In genomic region chr3:30970183-30970582, GRCh38 we compare ENCODE assay signal across 9 cellular contexts.
DNase-seq lines count a peak whose midpoint lies in the region; ATAC-seq and TF ChIP-seq lines count a peak whose summit lies in the region.
"Had no signal": no experiment of that assay in that cellular context is flagged by ENCODE, and none has a peak within 500 bp of the region (broad histone marks: within the 10 kb centered on the region; RNA-seq: fewer than 3 reads in every experiment).

No MANE protein-coding gene starts in this region.

- TF ChIP-seq EP300 in ovary (IDR thresholded peaks at IDR 0.05), result no peak

- H3K9me3 ChIP-seq in adipocyte (ENCODE audit: control insufficient read depth, low read length) (no peaks in the 10 kb centered on the region), lower lobe of right lung (no peaks in the 10 kb centered on the region), ovary (no peaks in the 10 kb centered on the region)

- no peak for TF ChIP-seq POLR2A in ovary (IDR thresholded peaks at IDR 0.05)

- no TSS peak for BruUV-seq in Calu3 (replicated peaks; lab: Mats Ljungman, UMichigan)

- DNase-seq in Calu3, result peak; percentile 9
- peak; percentile 4 for DNase-seq in HFFc6
- peak; percentile 12 for DNase-seq in adipocyte (ENCODE audit: low read depth)
- no peak for DNase-seq in lower lobe of right lung
- DNase-seq in ovary, result no peak
- no peak for DNase-seq in superior temporal gyrus (ENCODE audit: extremely low spot score)
- DNase-seq in SKM-1 (lab: John Stamatoyannopoulos, UW; ENCODE audit: unreplicated experiment), result no peak
- DNase-seq: activated CD4-positive, alpha-beta T cell treated with anti-CD3 and anti-CD28 coated beads, Interleukin-2, amount 50 U/mL, for 4 hours had no signal

- H3K27me3 Mint-ChIP-seq in Calu3 (ENCODE audit: unreplicated experiment) (peaks cover 8% of the 10 kb centered on the region), HFFc6 (ENCODE audit: insufficient read depth) (no peaks in the 10 kb centered on the region)
- H3K27me3 Mint-ChIP-seq: brain had no signal

- intact Hi-C loops in Calu3 (cut with micrococcal nuclease; ENCODE audit: unreplicated experiment) (loop anchor here (2.0 kb wide), 1 partner anchor 163 kb away; no protein-coding TSS in a partner anchor), lower lobe of right lung (cut with DNase I) (no loop called here), ovary (cut with DNase I) (no loop called here)

- no peak overlapping the region for H3K27ac ChIP-seq in lower lobe of right lung
- no peak overlapping the region for H3K27ac ChIP-seq in ovary

- H3K4me1 ChIP-seq in adipocyte (ENCODE audit: control insufficient read depth, insufficient read depth, low read length) (no peaks in the 10 kb centered on the region), lower lobe of right lung (no peaks in the 10 kb centered on the region), ovary (ENCODE audit: insufficient read depth) (no peaks in the 10 kb centered on the region)

- H3K27me3 ChIP-seq in adipocyte (replicated peaks; ENCODE audit: control insufficient read depth, insufficient read depth, low read length), result no peaks in the 10 kb centered on the region
- no peaks in the 10 kb centered on the region for H3K27me3 ChIP-seq in lower lobe of right lung (ENCODE audit: low read depth)
- H3K27me3 ChIP-seq in ovary, result no peaks in the 10 kb centered on the region

- no peak for ATAC-seq in lower lobe of right lung

- WGBS in ovary, 3 donors, result 77 to 80% (median 78%) methylated on average over 2 of the region's 2 CpGs

- CTCF ChIA-PET in Calu3 (lab: Charles Lee), result no interaction called here

- H3K4me1 Mint-ChIP-seq in Calu3 (ENCODE audit: low read depth, unreplicated experiment) (no peaks in the 10 kb centered on the region), HFFc6 (ENCODE audit: low read depth) (peaks cover 10% of the 10 kb centered on the region)
- H3K4me1 Mint-ChIP-seq: brain had no signal

- no peak overlapping the region for H3K4me3 ChIP-seq in adipocyte (ENCODE audit: low read length)
- H3K4me3 ChIP-seq in lower lobe of right lung, result no peak overlapping the region
- H3K4me3 ChIP-seq in ovary, result no peak overlapping the region

- H3K36me3 ChIP-seq in adipocyte (ENCODE audit: control insufficient read depth, insufficient read depth, low read length, severe bottlenecking), result no peaks in the 10 kb centered on the region
- no peaks in the 10 kb centered on the region for H3K36me3 ChIP-seq in lower lobe of right lung
- no peaks in the 10 kb centered on the region for H3K36me3 ChIP-seq in ovary

- TF ChIP-seq CTCF in Calu3 (IDR thresholded peaks at IDR 0.05; ENCODE audit: unreplicated experiment) (no peak), HFFc6 (IDR thresholded peaks at IDR 0.05) (peak; percentile 60), lower lobe of right lung (IDR thresholded peaks at IDR 0.05) (peak; percentile 15), ovary (IDR thresholded peaks at IDR 0.05) (no peak)

- H3K36me3 Mint-ChIP-seq in Calu3 (ENCODE audit: insufficient read depth, unreplicated experiment) (no peaks in the 10 kb centered on the region), HFFc6 (ENCODE audit: low read depth) (no peaks in the 10 kb centered on the region)
- H3K36me3 Mint-ChIP-seq: brain had no signal

- no peak overlapping the region for H3K9ac ChIP-seq in adipocyte (ENCODE audit: low read length)

- no peak overlapping the region for H3K27ac Mint-ChIP-seq in Calu3 (ENCODE audit: unreplicated experiment)
- no peak overlapping the region for H3K27ac Mint-ChIP-seq in HFFc6
- H3K27ac Mint-ChIP-seq: brain had no signal

- H3K9me3 Mint-ChIP-seq in Calu3 (ENCODE audit: low read depth, unreplicated experiment) (no peaks in the 10 kb centered on the region), HFFc6 (no peaks in the 10 kb centered on the region)
- H3K9me3 Mint-ChIP-seq: brain had no signal

- H3K4me3 Mint-ChIP-seq in Calu3 (ENCODE audit: low read depth, unreplicated experiment) (no peak overlapping the region), HFFc6 (no peak overlapping the region)
- H3K4me3 Mint-ChIP-seq: brain had no signal

Comparison
In these comparisons a context has a peak if more than half of its experiments do, and no peak if none do; other contexts are left out.
1. DNase-seq: peak in Calu3 (single experiment), HFFc6 (single experiment) and adipocyte (single experiment); none in lower lobe of right lung (single experiment), ovary (0 of 5), superior temporal gyrus (single experiment) and SKM-1 (single experiment).
2. CTCF ChIP-seq: peak in HFFc6 (single experiment) and lower lobe of right lung (single experiment); none in Calu3 (single experiment) and ovary (0 of 3).